ENCODE assay signal across 25 cellular contexts in the genomic region with DNA sequence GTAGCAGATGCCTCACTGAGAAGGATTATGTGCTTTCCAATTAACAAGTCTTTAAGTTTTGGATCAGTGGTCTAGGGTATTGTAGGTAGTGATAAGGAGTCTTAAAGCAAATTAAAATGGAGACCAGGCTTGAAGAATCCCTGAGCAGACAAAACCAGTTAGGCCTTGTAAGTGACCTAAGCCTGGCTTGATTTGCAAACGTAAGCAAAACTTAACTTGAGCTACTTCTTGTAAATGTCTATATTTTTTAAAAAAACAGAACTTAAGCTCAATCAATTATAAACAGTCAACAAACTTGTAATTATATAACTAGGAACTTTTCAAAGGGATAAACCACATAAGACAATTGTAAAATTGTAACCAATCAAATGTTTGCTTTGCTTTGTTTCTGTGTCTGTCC.
"Had no signal": no experiment of that assay in that cellular context is flagged by ENCODE, and none has a peak within 500 bp of the region (broad histone marks: within the 10 kb centered on the region; RNA-seq: fewer than 3 reads in every experiment).

No MANE protein-coding gene starts in this region.

- DNase-seq: cortex of kidney; effector memory CD8-positive, alpha-beta T cell; hypothalamus; mucosa of descending colon; naive B cell; sigmoid colon; stimulated activated CD4-positive, alpha-beta T cell treated with anti-CD3 and anti-CD28 coated beads, Interleukin-2, amount 100 ng/mL, for 24 hours; stimulated activated CD4-positive, alpha-beta T cell treated with anti-CD3 and anti-CD28 coated beads, Interleukin-4, amount 100 ng/mL, for 24 hours; stimulated activated naive CD8-positive, alpha-beta T cell treated with anti-CD3 and anti-CD28 coated beads, Interleukin-15, Interleukin-2, amounts not matched to agents 100 U/mL and 50 U/mL, for 24 hours; upper lobe of left lung had no signal

- ATAC-seq: effector memory CD8-positive, alpha-beta T cell; left lobe of liver; mucosa of descending colon; natural killer cell treated with Interleukin-12 subunit alpha and Interleukin-12 subunit beta and Interleukin-15 and Interleukin-18, amount 100 ng/mL, for 72 hours; stimulated activated effector memory CD8-positive, alpha-beta T cell treated with anti-CD3 and anti-CD28 coated beads, Interleukin-12 subunit alpha, Interleukin-12 subunit beta, amount 100 ng/mL, for 72 hours; stimulated activated naive CD8-positive, alpha-beta T cell treated with anti-CD3 and anti-CD28 coated beads, Interleukin-15, Interleukin-2, amounts not matched to agents 100 U/mL and 50 U/mL, for 24 hours had no signal

- H3K79me2 ChIP-seq: parathyroid adenoma had no signal

- H3K4me1 ChIP-seq: parathyroid adenoma, right atrium auricular region, sigmoid colon, tibial nerve, upper lobe of left lung had no signal

- H3K9ac ChIP-seq: neural progenitor cell, parathyroid adenoma had no signal

- H3K4me3 Mint-ChIP-seq: effector memory CD8-positive, alpha-beta T cell; memory B cell; mesothelial cell of epicardium; naive B cell; natural killer cell treated with Interleukin-12 subunit alpha and Interleukin-12 subunit beta and Interleukin-15 and Interleukin-18, amount 100 ng/mL, for 72 hours; neural progenitor cell; stimulated activated effector memory CD8-positive, alpha-beta T cell treated with anti-CD3 and anti-CD28 coated beads, Interleukin-12 subunit alpha, Interleukin-12 subunit beta, amount 100 ng/mL, for 72 hours had no signal

- H3K9me3 Mint-ChIP-seq: effector memory CD8-positive, alpha-beta T cell; memory B cell; natural killer cell treated with Interleukin-12 subunit alpha and Interleukin-12 subunit beta and Interleukin-15 and Interleukin-18, amount 100 ng/mL, for 72 hours; neural progenitor cell; stimulated activated effector memory CD8-positive, alpha-beta T cell treated with anti-CD3 and anti-CD28 coated beads, Interleukin-12 subunit alpha, Interleukin-12 subunit beta, amount 100 ng/mL, for 72 hours had no signal

- H3K36me3 Mint-ChIP-seq: memory B cell; mesothelial cell of epicardium; naive B cell; natural killer cell treated with Interleukin-12 subunit alpha and Interleukin-12 subunit beta and Interleukin-15 and Interleukin-18, amount 100 ng/mL, for 72 hours; neural progenitor cell; stimulated activated effector memory CD8-positive, alpha-beta T cell treated with anti-CD3 and anti-CD28 coated beads, Interleukin-12 subunit alpha, Interleukin-12 subunit beta, amount 100 ng/mL, for 72 hours had no signal

- H3K4me3 ChIP-seq: lung, mucosa of descending colon, neural progenitor cell, right atrium auricular region, sigmoid colon, thoracic aorta, tibial nerve, upper lobe of left lung had no signal

- H2AFZ ChIP-seq: neural progenitor cell, parathyroid adenoma had no signal

- H3K9me3 ChIP-seq: mucosa of descending colon, right atrium auricular region, sigmoid colon, thoracic aorta, tibial nerve, upper lobe of left lung had no signal

- H3K4me2 ChIP-seq: neural progenitor cell had no signal

- H3K27me3 ChIP-seq: neural progenitor cell, right atrium auricular region, sigmoid colon had no signal

- FAIRE-seq: frontal cortex, keratinocyte, urothelium cell line had no signal

- H3K4me1 Mint-ChIP-seq: memory B cell; mesothelial cell of epicardium; naive B cell; stimulated activated effector memory CD8-positive, alpha-beta T cell treated with anti-CD3 and anti-CD28 coated beads, Interleukin-12 subunit alpha, Interleukin-12 subunit beta, amount 100 ng/mL, for 72 hours had no signal

- H3K27ac ChIP-seq: neural progenitor cell, parathyroid adenoma, right atrium auricular region, sigmoid colon, thoracic aorta, tibial nerve, upper lobe of left lung had no signal

- H3K36me3 ChIP-seq: neural progenitor cell, right atrium auricular region, sigmoid colon, thoracic aorta, tibial nerve, upper lobe of left lung had no signal

- H3K27ac Mint-ChIP-seq: effector memory CD8-positive, alpha-beta T cell; memory B cell; mesothelial cell of epicardium; naive B cell; natural killer cell treated with Interleukin-12 subunit alpha and Interleukin-12 subunit beta and Interleukin-15 and Interleukin-18, amount 100 ng/mL, for 72 hours; neural progenitor cell; progenitor cell of endocrine pancreas; stimulated activated effector memory CD8-positive, alpha-beta T cell treated with anti-CD3 and anti-CD28 coated beads, Interleukin-12 subunit alpha, Interleukin-12 subunit beta, amount 100 ng/mL, for 72 hours had no signal
